11 cellular contexts compared by ENCODE assay signal in genomic region chr1:246364415-246364941, GRCh38.
A peak's percentile ranks its signal among the peaks of the same experiment; 100 is the strongest.
DNase-seq lines count a peak whose midpoint lies in the region; ATAC-seq and TF ChIP-seq lines count a peak whose summit lies in the region.
"Had no signal": no experiment of that assay in that cellular context is flagged by ENCODE, and none has a peak within 500 bp of the region (broad histone marks: within the 10 kb centered on the region; RNA-seq: fewer than 3 reads in every experiment).

No MANE protein-coding gene starts in this region.

- H3K27ac ChIP-seq in H9 (ENCODE audit: insufficient read length, low read depth, low read length), result no peak overlapping the region
- H3K27ac ChIP-seq: left ventricle myocardium inferior had no signal

- no peaks in the 10 kb centered on the region for H3K79me1 ChIP-seq in H9 (ENCODE audit: insufficient read depth, low read depth, low read length, poor library complexity, severe bottlenecking)

- H3K18ac ChIP-seq in H9 (ENCODE audit: insufficient read length, low read depth, low read length), result no peak overlapping the region

- no peak overlapping the region for H4K91ac ChIP-seq in H9 (ENCODE audit: insufficient read length, low read depth, low read length)

- H3K9me3 ChIP-seq in H9 (ENCODE audit: control insufficient read depth, low read depth, low read length), result no peaks in the 10 kb centered on the region

- H4K5ac ChIP-seq in H9 (ENCODE audit: insufficient read length, low read depth, low read length), result no peak overlapping the region

- peaks cover 8 to 11% of the 10 kb centered on the region in 2 donors for H3K36me3 Mint-ChIP-seq in activated T-cell treated with anti-CD3 and anti-CD28 coated beads, Interleukin-2, amount 50 U/mL, for 72 hours (ENCODE audit: insufficient read depth in 2 of 2)
- peaks cover 13% of the 10 kb centered on the region for H3K36me3 Mint-ChIP-seq in memory B cell
- peaks cover 10 to 17% (median 15%) of the 10 kb centered on the region in 3 experiments for H3K36me3 Mint-ChIP-seq in H9 (ENCODE audit: insufficient read depth in 1 of 3, low read depth in 3 of 3)

- H3K27ac Mint-ChIP-seq in activated T-cell treated with anti-CD3 and anti-CD28 coated beads, Interleukin-2, amount 50 U/mL, for 72 hours, result peak overlapping the region; percentile 78
- H3K27ac Mint-ChIP-seq in memory B cell, result no peak overlapping the region
- no peak overlapping the region for H3K27ac Mint-ChIP-seq in H9

- H2AFZ ChIP-seq in H9 (ENCODE audit: low read length), result no peak overlapping the region

- H3K4me2 ChIP-seq in H9 (ENCODE audit: insufficient read depth, insufficient read length, low read length), result no peak overlapping the region

- no peak overlapping the region for H3K23ac ChIP-seq in H9 (ENCODE audit: insufficient read length, low read depth, low read length)

- H3K4ac ChIP-seq in H9 (ENCODE audit: low read depth, low read length), result no peak overlapping the region

- ATAC-seq in activated T-cell treated with anti-CD3 and anti-CD28 coated beads, Interleukin-2, amount 50 U/mL, for 72 hours (replicated peaks in 1 of 2), result peak; percentile 83 to 85
- ATAC-seq in GM21390 (IDR thresholded peaks at IDR 0.05; ENCODE audit: unreplicated experiment) (peak; percentile 85), HG03159 (IDR thresholded peaks at IDR 0.05; ENCODE audit: unreplicated experiment) (peak; percentile 82), memory B cell (ENCODE audit: low read depth) (no peak)

- H2BK20ac ChIP-seq in H9 (ENCODE audit: low read depth, low read length, poor library complexity, severe bottlenecking), result no peak overlapping the region

- no peak overlapping the region for H2BK12ac ChIP-seq in H9 (ENCODE audit: insufficient read length, low read depth, low read length)

- H3K9ac ChIP-seq in H9 (ENCODE audit: extremely low read depth, insufficient read length, low read length), result no peak overlapping the region

- no peaks in the 10 kb centered on the region for H3K27me3 Mint-ChIP-seq in activated T-cell treated with anti-CD3 and anti-CD28 coated beads, Interleukin-2, amount 50 U/mL, for 72 hours (ENCODE audit: low read depth)
- H3K27me3 Mint-ChIP-seq in memory B cell, result no peaks in the 10 kb centered on the region
- no peaks in the 10 kb centered on the region for H3K27me3 Mint-ChIP-seq in H9 (ENCODE audit: low read depth)

- no peaks in the 10 kb centered on the region for H3K23me2 ChIP-seq in H9 (ENCODE audit: insufficient read length, low read depth, low read length, poor library complexity, severe bottlenecking)

- no peak overlapping the region for H4K8ac ChIP-seq in H9 (replicated peaks; ENCODE audit: insufficient read length, low read depth, low read length)

- H2BK15ac ChIP-seq in H9 (ENCODE audit: low read depth, low read length), result no peak overlapping the region

- peak overlapping the region; percentile 15 to 74 for H3K4me3 Mint-ChIP-seq in activated T-cell treated with anti-CD3 and anti-CD28 coated beads, Interleukin-2, amount 50 U/mL, for 72 hours
- H3K4me3 Mint-ChIP-seq in memory B cell (peak overlapping the region; percentile 8), H9 (no peak overlapping the region)

- H3K9me3 Mint-ChIP-seq in activated T-cell treated with anti-CD3 and anti-CD28 coated beads, Interleukin-2, amount 50 U/mL, for 72 hours, result peaks cover 3 to 8% of the 10 kb centered on the region in 2 donors
- H3K9me3 Mint-ChIP-seq in memory B cell, result peaks cover 13% of the 10 kb centered on the region
- H3K9me3 Mint-ChIP-seq in H9, result peaks cover 13 to 24% of the 10 kb centered on the region in 2 experiments

- no peak overlapping the region for H3K14ac ChIP-seq in H9 (ENCODE audit: insufficient read depth, low read length)

- no peak overlapping the region for H2AK5ac ChIP-seq in H9 (ENCODE audit: insufficient read length, low read length)

- H3K4me1 Mint-ChIP-seq in activated T-cell treated with anti-CD3 and anti-CD28 coated beads, Interleukin-2, amount 50 U/mL, for 72 hours (ENCODE audit: low read depth), result peaks cover 23% of the 10 kb centered on the region
- H3K4me1 Mint-ChIP-seq in memory B cell, result peaks cover 21% of the 10 kb centered on the region
- peaks cover 8 to 10% of the 10 kb centered on the region in 2 experiments; a peak in 3 of 4 replicates for H3K4me1 Mint-ChIP-seq in H9

- WGBS in H9 (ENCODE audit: extremely low coverage, insufficient read length, low lambda C conversion rate), result no CpG with 5 or more reads among the region's 6 CpGs

- H3K27me3 ChIP-seq in H9 (ENCODE audit: insufficient read depth, low read length), result no peaks in the 10 kb centered on the region

- no peak overlapping the region for H3T11ph ChIP-seq in H9 (ENCODE audit: low read length)

- no peaks in the 10 kb centered on the region for H4K20me1 ChIP-seq in H9 (ENCODE audit: control insufficient read depth, insufficient read depth, insufficient read length)

- H2BK5ac ChIP-seq in H9 (ENCODE audit: insufficient read length, low read length), result no peak overlapping the region

- no peak overlapping the region for H2BK120ac ChIP-seq in H9 (ENCODE audit: low read depth, low read length, poor library complexity, severe bottlenecking)

- no peaks in the 10 kb centered on the region for H3K4me1 ChIP-seq in H9 (ENCODE audit: insufficient read depth, low read length)

- no peak for TF ChIP-seq CTCF in H9 (conservative IDR thresholded peaks at IDR 0.05)

- peak; percentile 12 to 28 for DNase-seq in activated T-cell treated with anti-CD3 and anti-CD28 coated beads, Interleukin-2, amount 50 U/mL, for 72 hours
- no peak for DNase-seq in activated T-cell treated with anti-CD3 and anti-CD28 coated beads, Interleukin-2, amount 50 U/mL, for 1 hour
- DNase-seq in memory B cell (ENCODE audit: low spot score in 2 of 2) (no peak), H9 (no peak), cortex of kidney (lab: John Stamatoyannopoulos, UW) (no peak), AML-193 (lab: John Stamatoyannopoulos, UW) (no peak)
- DNase-seq: activated CD4-positive, alpha-beta T cell treated with anti-CD3 and anti-CD28 coated beads for 4 hours; left ventricle myocardium inferior; NCI-H1417 treated with DMSO at 0.1 percent for 48 hours had no signal

- H3K56ac ChIP-seq in H9 (ENCODE audit: insufficient read length, low read depth, low read length), result no peak overlapping the region

- no peaks in the 10 kb centered on the region for H3K79me2 ChIP-seq in H9 (ENCODE audit: insufficient read depth, low read length)

Comparison
In these comparisons a context has a peak if more than half of its experiments do, and no peak if none do; other contexts are left out.
1. DNase-seq: peak in activated T-cell treated with anti-CD3 and anti-CD28 coated beads, Interleukin-2, amount 50 U/mL, for 72 hours (2 of 2); none in activated T-cell treated with anti-CD3 and anti-CD28 coated beads, Interleukin-2, amount 50 U/mL, for 1 hour (single experiment), memory B cell (0 of 2), H9 (single experiment), cortex of kidney (single experiment) and AML-193 (0 of 2).
2. H3K4me3 Mint-ChIP-seq: peak in activated T-cell treated with anti-CD3 and anti-CD28 coated beads, Interleukin-2, amount 50 U/mL, for 72 hours (2 of 2) and memory B cell (single experiment); none in H9 (0 of 2).